1 cellular context compared by ENCODE assay signal in the genomic region with DNA sequence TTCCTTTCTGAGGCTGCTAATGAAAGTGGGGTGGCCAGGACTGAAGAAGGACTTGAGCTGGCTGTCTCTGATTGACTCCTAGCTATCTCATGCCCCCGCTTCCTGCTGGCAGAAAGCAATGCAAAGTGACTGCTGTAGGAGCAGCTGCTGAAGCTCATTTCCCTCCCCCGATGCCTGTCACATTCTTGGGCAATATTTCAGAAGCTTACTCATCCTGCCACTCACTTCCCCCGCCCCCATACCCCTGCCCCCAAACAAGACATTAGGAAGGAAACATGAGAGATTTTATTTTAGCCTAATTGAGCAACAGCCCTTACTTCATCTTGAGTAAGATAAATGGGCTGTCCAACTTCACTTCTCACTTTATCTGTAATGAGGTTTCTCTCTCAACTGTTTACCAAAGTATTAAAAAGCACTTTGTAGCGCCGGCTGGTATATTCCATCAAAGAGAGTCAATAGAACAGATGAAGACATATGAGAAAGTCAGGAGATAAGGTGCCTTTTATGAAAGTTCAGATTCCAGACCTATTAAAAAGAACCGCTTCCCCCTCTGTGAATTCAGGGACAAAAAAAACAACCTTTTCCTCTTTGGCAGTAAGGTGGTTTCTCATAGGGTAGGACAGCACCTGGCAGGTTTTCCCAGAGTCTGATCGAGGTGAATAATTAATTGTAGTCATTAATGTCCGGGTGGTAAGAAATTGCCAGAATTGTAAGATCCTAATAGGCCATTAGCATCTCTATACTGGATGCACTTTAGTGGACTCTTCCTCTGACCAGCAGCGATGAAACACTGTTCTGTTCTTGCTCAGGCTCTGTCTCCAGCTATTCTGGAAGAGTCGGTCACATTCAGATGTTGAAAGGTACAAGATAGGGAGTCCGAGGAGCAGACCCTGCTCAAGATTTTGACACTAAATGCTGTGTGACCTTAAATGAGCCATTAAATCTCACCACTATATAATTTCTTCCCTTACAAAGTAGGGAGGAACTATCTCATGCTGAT.
A peak's percentile ranks its signal among the peaks of the same experiment; 100 is the strongest.
TF ChIP-seq lines count a peak whose summit lies in the region.

No MANE protein-coding gene starts in this region.

TF ChIP-seq in K562, 482 proteins besides CTCF, POLR2A, EP300 and RAD21 (continued from another document and continues in another):
- TF ChIP-seq FOXA3 (CRISPR knock-in tag; conservative IDR thresholded peaks at IDR 0.05 in 1 of 2, IDR thresholded peaks at IDR 0.05 in 1 of 2) = peak in 1 of 2 experiments; percentile 83; a peak in 2 of 4 replicates
- no peak; the same call in 1 of the 2 replicates for TF ChIP-seq GABPA (tag; conservative IDR thresholded peaks at IDR 0.05; ENCODE audit: low read depth)
- no peak for TF ChIP-seq TAF1 (IDR thresholded peaks at IDR 0.05; ENCODE audit: control insufficient read depth, extremely low read depth, insufficient read depth, low read length, severe bottlenecking)
- no peak for TF ChIP-seq ZNF518B (CRISPR knock-in tag; IDR thresholded peaks at IDR 0.05)
- no peak for TF ChIP-seq PREB (CRISPR knock-in tag; IDR thresholded peaks at IDR 0.05)
- TF ChIP-seq, protein P1, sequence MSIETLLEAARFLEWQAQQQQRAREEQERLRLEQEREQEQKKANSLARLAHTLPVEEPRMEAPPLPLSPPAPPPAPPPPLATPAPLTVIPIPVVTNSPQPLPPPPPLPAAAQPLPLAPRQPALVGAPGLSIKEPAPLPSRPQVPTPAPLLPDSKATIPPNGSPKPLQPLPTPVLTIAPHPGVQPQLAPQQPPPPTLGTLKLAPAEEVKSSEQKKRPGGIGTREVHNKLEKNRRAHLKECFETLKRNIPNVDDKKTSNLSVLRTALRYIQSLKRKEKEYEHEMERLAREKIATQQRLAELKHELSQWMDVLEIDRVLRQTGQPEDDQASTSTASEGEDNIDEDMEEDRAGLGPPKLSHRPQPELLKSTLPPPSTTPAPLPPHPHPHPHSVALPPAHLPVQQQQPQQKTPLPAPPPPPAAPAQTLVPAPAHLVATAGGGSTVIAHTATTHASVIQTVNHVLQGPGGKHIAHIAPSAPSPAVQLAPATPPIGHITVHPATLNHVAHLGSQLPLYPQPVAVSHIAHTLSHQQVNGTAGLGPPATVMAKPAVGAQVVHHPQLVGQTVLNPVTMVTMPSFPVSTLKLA (conservative IDR thresholded peaks at IDR 0.05) = no peak
- no peak for TF ChIP-seq CREBBP (IDR thresholded peaks at IDR 0.05; ENCODE audit: low read depth, low read length)
- peak; percentile 60 to 67 for TF ChIP-seq KDM1A (IDR thresholded peaks at IDR 0.05)
- no peak for TF ChIP-seq EHMT2 (IDR thresholded peaks at IDR 0.05)
- no peak for TF ChIP-seq ZZZ3 (IDR thresholded peaks at IDR 0.05)
- TF ChIP-seq HNRNPUL1 (IDR thresholded peaks at IDR 0.05; ENCODE audit: low read length) = no peak
- TF ChIP-seq ZNF436 (CRISPR knock-in tag; IDR thresholded peaks at IDR 0.05) = no peak
- TF ChIP-seq TAF9B (IDR thresholded peaks at IDR 0.05; ENCODE audit: partially characterized antibody) = peak; percentile 43
- TF ChIP-seq ZFP30 (CRISPR knock-in tag; IDR thresholded peaks at IDR 0.05; ENCODE audit: borderline replicate concordance) = no peak
- no peak for TF ChIP-seq BRF1 (IDR thresholded peaks at IDR 0.05; ENCODE audit: borderline replicate concordance, extremely low read depth, insufficient read length)
- no peak for TF ChIP-seq MEF2D (tag; conservative IDR thresholded peaks at IDR 0.05; ENCODE audit: low read depth)
- TF ChIP-seq MAZ (CRISPR knock-in tag; conservative IDR thresholded peaks at IDR 0.05 in 1 of 2, IDR thresholded peaks at IDR 0.05 in 1 of 2) = peak in 1 of 2 experiments; percentile 56; a peak in 1 of 4 replicates
- TF ChIP-seq ZEB2 (IDR thresholded peaks at IDR 0.05) = no peak
- peak; percentile 50 for TF ChIP-seq STAT5A (IDR thresholded peaks at IDR 0.05; ENCODE audit: borderline replicate concordance, low read length)
- TF ChIP-seq, protein P2, sequence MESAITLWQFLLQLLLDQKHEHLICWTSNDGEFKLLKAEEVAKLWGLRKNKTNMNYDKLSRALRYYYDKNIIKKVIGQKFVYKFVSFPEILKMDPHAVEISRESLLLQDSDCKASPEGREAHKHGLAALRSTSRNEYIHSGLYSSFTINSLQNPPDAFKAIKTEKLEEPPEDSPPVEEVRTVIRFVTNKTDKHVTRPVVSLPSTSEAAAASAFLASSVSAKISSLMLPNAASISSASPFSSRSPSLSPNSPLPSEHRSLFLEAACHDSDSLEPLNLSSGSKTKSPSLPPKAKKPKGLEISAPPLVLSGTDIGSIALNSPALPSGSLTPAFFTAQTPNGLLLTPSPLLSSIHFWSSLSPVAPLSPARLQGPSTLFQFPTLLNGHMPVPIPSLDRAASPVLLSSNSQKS (CRISPR knock-in tag; IDR thresholded peaks at IDR 0.05) = no peak
- TF ChIP-seq, protein P3, sequence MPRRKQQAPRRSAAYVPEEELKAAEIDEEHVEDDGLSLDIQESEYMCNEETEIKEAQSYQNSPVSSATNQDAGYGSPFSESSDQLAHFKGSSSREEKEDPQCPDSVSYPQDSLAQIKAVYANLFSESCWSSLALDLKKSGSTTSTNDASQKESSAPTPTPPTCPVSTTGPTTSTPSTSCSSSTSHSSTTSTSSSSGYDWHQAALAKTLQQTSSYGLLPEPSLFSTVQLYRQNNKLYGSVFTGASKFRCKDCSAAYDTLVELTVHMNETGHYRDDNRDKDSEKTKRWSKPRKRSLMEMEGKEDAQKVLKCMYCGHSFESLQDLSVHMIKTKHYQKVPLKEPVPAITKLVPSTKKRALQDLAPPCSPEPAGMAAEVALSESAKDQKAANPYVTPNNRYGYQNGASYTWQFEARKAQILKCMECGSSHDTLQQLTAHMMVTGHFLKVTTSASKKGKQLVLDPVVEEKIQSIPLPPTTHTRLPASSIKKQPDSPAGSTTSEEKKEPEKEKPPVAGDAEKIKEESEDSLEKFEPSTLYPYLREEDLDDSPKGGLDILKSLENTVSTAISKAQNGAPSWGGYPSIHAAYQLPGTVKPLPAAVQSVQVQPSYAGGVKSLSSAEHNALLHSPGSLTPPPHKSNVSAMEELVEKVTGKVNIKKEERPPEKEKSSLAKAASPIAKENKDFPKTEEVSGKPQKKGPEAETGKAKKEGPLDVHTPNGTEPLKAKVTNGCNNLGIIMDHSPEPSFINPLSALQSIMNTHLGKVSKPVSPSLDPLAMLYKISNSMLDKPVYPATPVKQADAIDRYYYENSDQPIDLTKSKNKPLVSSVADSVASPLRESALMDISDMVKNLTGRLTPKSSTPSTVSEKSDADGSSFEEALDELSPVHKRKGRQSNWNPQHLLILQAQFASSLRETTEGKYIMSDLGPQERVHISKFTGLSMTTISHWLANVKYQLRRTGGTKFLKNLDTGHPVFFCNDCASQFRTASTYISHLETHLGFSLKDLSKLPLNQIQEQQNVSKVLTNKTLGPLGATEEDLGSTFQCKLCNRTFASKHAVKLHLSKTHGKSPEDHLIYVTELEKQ (CRISPR knock-in tag; IDR thresholded peaks at IDR 0.05) = no peak
- TF ChIP-seq ZFP91 (CRISPR knock-in tag; IDR thresholded peaks at IDR 0.05) = no peak
- TF ChIP-seq ZNF212 (CRISPR knock-in tag; IDR thresholded peaks at IDR 0.05) = no peak
- TF ChIP-seq CSDE1 (IDR thresholded peaks at IDR 0.05) = no peak
- TF ChIP-seq CBX8 (IDR thresholded peaks at IDR 0.05; ENCODE audit: borderline replicate concordance, extremely low read depth, low read depth, low read length, poor library complexity, severe bottlenecking) = no peak
- TF ChIP-seq TCF7 (IDR thresholded peaks at IDR 0.05; ENCODE audit: borderline replicate concordance) = 0 out of 2 replicates have a peak, but pooled peaks have one; percentile 35
- TF ChIP-seq SMAD1 (IDR thresholded peaks at IDR 0.05; ENCODE audit: low read depth, low read length, partially characterized antibody) = no peak
- TF ChIP-seq MEIS2 (IDR thresholded peaks at IDR 0.05; ENCODE audit: partially characterized antibody) = peak; percentile 99
- peak in 1 of 2 experiments; percentile 30 for TF ChIP-seq E2F6 (IDR thresholded peaks at IDR 0.05; ENCODE audit: borderline replicate concordance in 1 of 2, extremely low read depth in 1 of 2, insufficient read depth in 1 of 2, insufficient read length in 1 of 2, low read depth in 1 of 2, low read length in 1 of 2, poor library complexity in 1 of 2, severe bottlenecking in 1 of 2)
- peak; percentile 67 for TF ChIP-seq CEBPB (tag; IDR thresholded peaks at IDR 0.05)
- no peak for TF ChIP-seq POLR3A (IDR thresholded peaks at IDR 0.05; ENCODE audit: borderline replicate concordance, extremely low read depth, insufficient read depth, insufficient read length)
- TF ChIP-seq, protein P4, sequence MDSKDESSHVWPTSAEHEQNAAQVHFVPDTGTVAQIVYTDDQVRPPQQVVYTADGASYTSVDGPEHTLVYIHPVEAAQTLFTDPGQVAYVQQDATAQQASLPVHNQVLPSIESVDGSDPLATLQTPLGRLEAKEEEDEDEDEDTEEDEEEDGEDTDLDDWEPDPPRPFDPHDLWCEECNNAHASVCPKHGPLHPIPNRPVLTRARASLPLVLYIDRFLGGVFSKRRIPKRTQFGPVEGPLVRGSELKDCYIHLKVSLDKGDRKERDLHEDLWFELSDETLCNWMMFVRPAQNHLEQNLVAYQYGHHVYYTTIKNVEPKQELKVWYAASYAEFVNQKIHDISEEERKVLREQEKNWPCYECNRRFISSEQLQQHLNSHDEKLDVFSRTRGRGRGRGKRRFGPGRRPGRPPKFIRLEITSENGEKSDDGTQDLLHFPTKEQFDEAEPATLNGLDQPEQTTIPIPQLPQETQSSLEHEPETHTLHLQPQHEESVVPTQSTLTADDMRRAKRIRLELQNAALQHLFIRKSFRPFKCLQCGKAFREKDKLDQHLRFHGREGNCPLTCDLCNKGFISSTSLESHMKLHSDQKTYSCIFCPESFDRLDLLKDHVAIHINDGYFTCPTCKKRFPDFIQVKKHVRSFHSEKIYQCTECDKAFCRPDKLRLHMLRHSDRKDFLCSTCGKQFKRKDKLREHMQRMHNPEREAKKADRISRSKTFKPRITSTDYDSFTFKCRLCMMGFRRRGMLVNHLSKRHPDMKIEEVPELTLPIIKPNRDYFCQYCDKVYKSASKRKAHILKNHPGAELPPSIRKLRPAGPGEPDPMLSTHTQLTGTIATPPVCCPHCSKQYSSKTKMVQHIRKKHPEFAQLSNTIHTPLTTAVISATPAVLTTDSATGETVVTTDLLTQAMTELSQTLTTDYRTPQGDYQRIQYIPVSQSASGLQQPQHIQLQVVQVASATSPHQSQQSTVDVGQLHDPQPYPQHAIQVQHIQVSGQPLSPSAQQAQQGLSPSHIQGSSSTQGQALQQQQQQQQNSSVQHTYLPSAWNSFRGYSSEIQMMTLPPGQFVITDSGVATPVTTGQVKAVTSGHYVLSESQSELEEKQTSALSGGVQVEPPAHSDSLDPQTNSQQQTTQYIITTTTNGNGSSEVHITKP (IDR thresholded peaks at IDR 0.05; ENCODE audit: partially characterized antibody) = peak; percentile 13
